8 cellular contexts compared by ENCODE assay signal in the genomic region with DNA sequence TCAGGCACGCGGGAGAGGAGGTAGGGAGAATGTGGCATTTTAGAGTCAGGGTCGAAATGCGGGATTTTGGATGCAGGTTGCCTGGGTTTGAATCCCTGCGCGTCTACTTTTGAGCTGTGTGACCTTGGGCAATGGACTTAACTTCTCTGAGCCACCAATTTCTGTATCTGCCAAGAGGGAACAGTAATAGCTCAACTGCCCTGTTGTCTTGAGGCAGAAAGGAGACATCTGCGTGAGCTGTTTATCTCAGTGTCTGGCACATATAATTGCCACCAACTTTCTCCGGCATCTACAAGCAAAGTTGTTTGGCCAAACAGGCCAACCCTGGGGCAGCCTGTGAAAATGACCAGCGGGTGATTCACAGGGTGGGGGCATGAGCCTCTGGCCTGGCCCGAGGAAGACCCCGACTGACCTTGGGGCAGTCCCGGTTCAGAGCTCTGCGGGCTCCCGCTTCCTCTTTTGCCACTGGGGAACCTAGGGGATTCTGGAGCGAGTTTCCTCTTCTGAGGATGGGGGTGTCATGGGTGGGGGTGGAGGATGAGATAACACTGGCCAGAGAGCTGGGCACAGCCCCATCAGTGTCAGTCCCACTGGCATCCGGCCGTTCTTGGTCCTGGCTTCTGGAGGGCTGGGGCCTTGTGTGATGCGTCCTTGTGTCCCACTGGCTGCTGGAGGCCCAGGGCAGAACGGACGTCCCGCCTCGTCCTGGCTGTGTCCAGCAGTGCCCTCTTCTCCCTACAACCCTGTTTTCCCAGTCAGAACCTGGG. TPM values are rescaled to one million over a fixed set of nuclear protein-coding genes. Genes with fewer than 3 reads are reported as not detected.
A peak's percentile ranks its signal among the peaks of the same experiment; 100 is the strongest.
DNase-seq lines count a peak whose midpoint lies in the region; ATAC-seq lines count a peak whose summit lies in the region.

No MANE protein-coding gene starts in this region.

- H3K27me3 Mint-ChIP-seq in activated T-cell treated with anti-CD3 and anti-CD28 coated beads, Interleukin-2, amount 50 U/mL, for 4 hours (ENCODE audit: low read depth), result no peaks in the 10 kb centered on the region
- H3K27me3 Mint-ChIP-seq in activated CD4-positive, alpha-beta memory T cell treated with anti-CD3 and anti-CD28 coated beads, Interleukin-2, amount 10 ng/mL, durations not matched to agents 7 days and 5 days, result peaks cover 22% of the 10 kb centered on the region

- CTCF ChIA-PET in activated CD4-positive, alpha-beta memory T cell treated with anti-CD3 and anti-CD28 coated beads, Interleukin-2, amount 10 ng/mL, durations not matched to agents 7 days and 5 days (lab: Charles Lee), result interaction anchor here (0.6 kb wide), 1 partner anchor 214 kb away, joined by 3 read pairs; no protein-coding TSS in a partner anchor

- no peaks in the 10 kb centered on the region for H3K36me3 Mint-ChIP-seq in activated T-cell treated with anti-CD3 and anti-CD28 coated beads, Interleukin-2, amount 50 U/mL, for 4 hours (ENCODE audit: insufficient read depth)
- H3K36me3 Mint-ChIP-seq in activated CD4-positive, alpha-beta memory T cell treated with anti-CD3 and anti-CD28 coated beads, Interleukin-2, amount 10 ng/mL, durations not matched to agents 7 days and 5 days (ENCODE audit: low read depth), result no peaks in the 10 kb centered on the region

- H3K27ac Mint-ChIP-seq in activated CD4-positive, alpha-beta memory T cell treated with anti-CD3 and anti-CD28 coated beads, Interleukin-2, amount 10 ng/mL, durations not matched to agents 7 days and 5 days, result no peak overlapping the region

- intact Hi-C loops in cardiac septum (cut with DNase I), result no loop called here

- ATAC-seq in activated T-cell treated with anti-CD3 and anti-CD28 coated beads, Interleukin-2, amount 50 U/mL, for 4 hours, result no peak
- ATAC-seq in activated CD4-positive, CD25-positive, alpha-beta regulatory T cell treated with anti-CD3 and anti-CD28 coated beads, Interleukin-2, amount 50 U/mL, for 24 hours, result no peak
- ATAC-seq in GM21423 (IDR thresholded peaks at IDR 0.05; ENCODE audit: unreplicated experiment), result no peak

- peaks cover 70% of the 10 kb centered on the region for H3K4me1 Mint-ChIP-seq in activated T-cell treated with anti-CD3 and anti-CD28 coated beads, Interleukin-2, amount 50 U/mL, for 4 hours (ENCODE audit: low read depth)
- peaks cover 61% of the 10 kb centered on the region for H3K4me1 Mint-ChIP-seq in activated CD4-positive, alpha-beta memory T cell treated with anti-CD3 and anti-CD28 coated beads, Interleukin-2, amount 10 ng/mL, durations not matched to agents 7 days and 5 days

- DNase-seq in activated T-cell treated with anti-CD3 and anti-CD28 coated beads, Interleukin-2, amount 50 U/mL, for 4 hours, result no peak
- DNase-seq in activated T-cell treated with anti-CD3 and anti-CD28 coated beads, Interleukin-2, amount 50 U/mL, for 48 hours, result no peak
- DNase-seq in activated CD4-positive, alpha-beta memory T cell treated with anti-CD3 and anti-CD28 coated beads, Interleukin-2, amount 10 ng/mL, durations not matched to agents 7 days and 5 days, result no peak
- DNase-seq in cardiac septum (ENCODE audit: low spot score), result peak; percentile 87
- peak; percentile 60 for DNase-seq in pons (ENCODE audit: low spot score)
- no peak for DNase-seq in NCI-H1694 treated with DMSO at 0.1 percent for 48 hours (lab: John Stamatoyannopoulos, UW)

- H3K4me3 Mint-ChIP-seq in activated T-cell treated with anti-CD3 and anti-CD28 coated beads, Interleukin-2, amount 50 U/mL, for 4 hours, result peak overlapping the region; percentile 78
- peak overlapping the region; percentile 65 for H3K4me3 Mint-ChIP-seq in activated CD4-positive, alpha-beta memory T cell treated with anti-CD3 and anti-CD28 coated beads, Interleukin-2, amount 10 ng/mL, durations not matched to agents 7 days and 5 days

- no peaks in the 10 kb centered on the region for H3K9me3 Mint-ChIP-seq in activated T-cell treated with anti-CD3 and anti-CD28 coated beads, Interleukin-2, amount 50 U/mL, for 4 hours
- H3K9me3 Mint-ChIP-seq in activated CD4-positive, alpha-beta memory T cell treated with anti-CD3 and anti-CD28 coated beads, Interleukin-2, amount 10 ng/mL, durations not matched to agents 7 days and 5 days, result no peaks in the 10 kb centered on the region

- POLR2A ChIA-PET in activated CD4-positive, alpha-beta memory T cell treated with anti-CD3 and anti-CD28 coated beads, Interleukin-2, amount 10 ng/mL, durations not matched to agents 7 days and 5 days (lab: Charles Lee), result interaction anchor here (0.6 to 1.8 kb wide), 4 partner anchors 15 to 724 kb away, joined by 3 to 4 read pairs (median 3); no protein-coding TSS in a partner anchor

RNA-seq across cellular contexts. Expression of a gene that starts 1.3 kb away (rescaled TPM):
- 1 to 10 TPM; 6.5 to 8.3 (median 7.6) TPM for total RNA-seq in activated T-cell treated with anti-CD3 and anti-CD28 coated beads, Interleukin-2, amount 50 U/mL, for 4 hours
- 1 to 10 TPM; 6.2 to 7.3 TPM for total RNA-seq in activated CD4-positive, alpha-beta memory T cell treated with anti-CD3 and anti-CD28 coated beads, Interleukin-2, amount 10 ng/mL, durations not matched to agents 7 days and 5 days
- total RNA-seq in cardiac septum, result 31.2 TPM

Comparison
In these comparisons a context has a peak if more than half of its experiments do, and no peak if none do; other contexts are left out.
1. DNase-seq: peak in cardiac septum (single experiment) and pons (single experiment); none in activated T-cell treated with anti-CD3 and anti-CD28 coated beads, Interleukin-2, amount 50 U/mL, for 4 hours (single experiment), activated T-cell treated with anti-CD3 and anti-CD28 coated beads, Interleukin-2, amount 50 U/mL, for 48 hours (0 of 2), activated CD4-positive, alpha-beta memory T cell treated with anti-CD3 and anti-CD28 coated beads, Interleukin-2, amount 10 ng/mL, durations not matched to agents 7 days and 5 days (single experiment) and NCI-H1694 treated with DMSO at 0.1 percent for 48 hours (single experiment).